ENCODE assay signal across 8 cellular contexts in the genomic region with DNA sequence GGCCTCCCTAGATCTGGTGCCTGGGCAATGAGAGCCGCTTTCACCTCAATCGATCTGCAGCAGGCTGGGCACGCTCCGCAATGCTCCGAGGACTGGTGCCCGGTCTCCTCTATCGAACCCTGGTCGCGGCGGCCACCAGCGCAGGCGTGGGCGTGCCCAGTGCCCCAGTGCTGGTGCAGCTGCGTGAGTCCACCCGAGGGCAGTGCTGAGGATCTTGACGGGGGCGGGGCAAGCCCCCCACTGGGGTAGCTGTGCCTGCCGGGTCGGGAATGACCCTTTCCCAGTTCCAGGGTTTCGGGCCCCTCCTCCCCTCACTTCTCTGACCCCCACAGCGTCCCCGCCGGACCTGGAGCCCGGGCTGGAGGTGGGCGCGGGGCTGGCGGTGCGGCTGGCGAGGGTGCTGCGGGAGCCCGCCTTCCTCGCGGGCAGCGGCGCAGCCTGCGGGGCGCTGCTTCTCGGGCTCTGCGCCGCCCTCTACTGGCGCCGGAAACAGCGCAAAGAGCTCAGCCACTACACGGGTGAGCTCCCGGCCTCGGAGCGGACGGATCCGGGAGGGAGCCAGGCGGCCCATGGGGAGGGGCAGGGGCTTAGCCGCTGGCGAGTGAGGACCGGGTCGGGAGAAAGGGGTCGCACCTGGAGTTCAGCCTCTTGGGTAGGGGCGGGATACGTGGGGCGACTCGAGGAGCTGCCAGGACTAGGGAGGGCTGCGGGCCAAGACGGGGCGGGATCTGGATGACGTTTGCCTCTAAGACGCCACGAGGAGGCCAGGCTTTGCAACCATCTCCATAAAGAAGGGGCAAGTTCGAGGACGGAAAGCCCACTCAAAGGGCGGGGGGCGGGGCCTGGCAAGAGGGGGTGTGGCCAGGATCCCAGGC. TPM values are rescaled to one million over a fixed set of nuclear protein-coding genes. Genes with fewer than 3 reads are reported as not detected.
A peak's percentile ranks its signal among the peaks of the same experiment; 100 is the strongest.
DNase-seq lines count a peak whose midpoint lies in the region; ATAC-seq and TF ChIP-seq lines count a peak whose summit lies in the region.

No MANE protein-coding gene starts in this region.

- H3K27ac ChIP-seq in HCT116 (ENCODE audit: low read depth, low read length) (peak overlapping the region; percentile 83), MM.1S (ENCODE audit: low read length) (no peak overlapping the region), right atrium auricular region (peak overlapping the region; percentile 75 to 82), psoas muscle (peak overlapping the region; percentile 71), urinary bladder (ENCODE audit: low read depth) (peak overlapping the region; percentile 78)

- H4K20me1 ChIP-seq in HCT116 (ENCODE audit: insufficient read depth), result no peaks in the 10 kb centered on the region
- H4K20me1 ChIP-seq in MM.1S (ENCODE audit: insufficient read depth, low read length), result no peaks in the 10 kb centered on the region

- no peaks in the 10 kb centered on the region for H3K36me3 ChIP-seq in HCT116 (ENCODE audit: control insufficient read depth in 1 of 2, insufficient read depth in 2 of 2, low read length in 2 of 2)
- no peaks in the 10 kb centered on the region for H3K36me3 ChIP-seq in MM.1S (replicated peaks; ENCODE audit: insufficient read depth, low read length)
- H3K36me3 ChIP-seq in right atrium auricular region, result no peaks in the 10 kb centered on the region
- no peaks in the 10 kb centered on the region for H3K36me3 ChIP-seq in psoas muscle (ENCODE audit: insufficient read depth in 1 of 2, low read depth in 1 of 2)
- no peaks in the 10 kb centered on the region for H3K36me3 ChIP-seq in urinary bladder (ENCODE audit: insufficient read depth)

- DNase-seq in GM04503 (ENCODE audit: low read depth) (peak; percentile 43), HCT116 (ENCODE audit: low read depth, low spot score) (peak; percentile 94), MM.1S (peak; percentile 81), T-helper 1 cell (peak; percentile 43 to 82 (median 64)), amniotic stem cell (lab: John Stamatoyannopoulos, UW) (peak; percentile 84), right atrium auricular region (ENCODE audit: low spot score) (peak; percentile 94), psoas muscle (peak; percentile 87 to 91)

- H3K79me2 ChIP-seq in HCT116 (ENCODE audit: insufficient read depth, low read length) (no peaks in the 10 kb centered on the region), MM.1S (ENCODE audit: low read length) (no peaks in the 10 kb centered on the region)

- peak overlapping the region; percentile 90 for H3K4me2 ChIP-seq in HCT116 (ENCODE audit: low read length)
- peak overlapping the region; percentile 78 for H3K4me2 ChIP-seq in MM.1S (ENCODE audit: low read depth, low read length)

- H3K4me1 ChIP-seq in HCT116 (ENCODE audit: control insufficient read depth in 1 of 2, insufficient read depth in 2 of 2, low read length in 2 of 2), result peaks cover 12 to 23% of the 10 kb centered on the region in 2 experiments
- no peaks in the 10 kb centered on the region for H3K4me1 ChIP-seq in MM.1S (ENCODE audit: low read length)
- H3K4me1 ChIP-seq in right atrium auricular region, result peaks cover 0 to 18% of the 10 kb centered on the region in 2 donors
- H3K4me1 ChIP-seq in psoas muscle, result no peaks in the 10 kb centered on the region
- no peaks in the 10 kb centered on the region for H3K4me1 ChIP-seq in urinary bladder (ENCODE audit: insufficient read depth)

- peak; percentile 34 for TF ChIP-seq RAD21 in HCT116 (IDR thresholded peaks at IDR 0.05; ENCODE audit: low read depth)

- TF ChIP-seq CTCF in HCT116 (IDR thresholded peaks at IDR 0.05 in 2 of 3, conservative IDR thresholded peaks at IDR 0.05 in 1 of 3; ENCODE audit: borderline replicate concordance in 1 of 3, insufficient read depth in 1 of 3, low read depth in 2 of 3, low read length in 2 of 3) (peak; percentile 58 to 67 (median 66)), MM.1S (IDR thresholded peaks at IDR 0.05; ENCODE audit: low read length) (peak; percentile 79), right atrium auricular region (IDR thresholded peaks at IDR 0.05) (peak; percentile 61 to 91), psoas muscle (IDR thresholded peaks at IDR 0.05) (peak; percentile 62)

- BruUV-seq in HCT116 (replicated peaks; lab: Mats Ljungman, UMichigan), result no TSS peak

- no peaks in the 10 kb centered on the region for H3K9me2 ChIP-seq in HCT116 (ENCODE audit: insufficient read depth)
- no peaks in the 10 kb centered on the region for H3K9me2 ChIP-seq in MM.1S (replicated peaks; ENCODE audit: insufficient read depth, low read length)

- TF ChIP-seq POLR2A in HCT116 (IDR thresholded peaks at IDR 0.05; ENCODE audit: borderline replicate concordance, extremely low read depth, insufficient read depth, insufficient read length), result peak; percentile 15

- ATAC-seq in HCT116 (peak; percentile 91), psoas muscle (peak; percentile 88 to 95 (median 90))

- H3K9me3 ChIP-seq in HCT116 (ENCODE audit: control insufficient read depth in 1 of 2, insufficient read depth in 1 of 2, low read depth in 1 of 2, low read length in 2 of 2) (no peaks in the 10 kb centered on the region), MM.1S (replicated peaks; ENCODE audit: insufficient read depth, low read length) (no peaks in the 10 kb centered on the region), right atrium auricular region (no peaks in the 10 kb centered on the region), psoas muscle (no peaks in the 10 kb centered on the region)

- H3K9ac ChIP-seq in HCT116 (ENCODE audit: low read length) (peak overlapping the region; percentile 71), MM.1S (ENCODE audit: low read length) (peak overlapping the region; percentile 59; the same call in 1 of the 2 replicates)

- RAD21 ChIA-PET in HCT116 (lab: Charles Lee; ENCODE audit: low non-redundant PET in 1 of 2, low total read pairs in 2 of 2, uncharacterized antibody in 2 of 2, unreplicated experiment in 2 of 2), result interaction anchor here in 1 of 2 experiments (1.0 kb wide), 1 partner anchor 78 kb away, joined by 5 read pairs; a partner anchor contains a TSS

- POLR2A ChIA-PET in HCT116 (lab: Charles Lee), result interaction anchor here (0.6 to 1.6 kb wide), 13 partner anchors 10 to 248 kb away, joined by 3 to 19 read pairs (median 3); a partner anchor contains a TSS

- H3K27me3 ChIP-seq in HCT116 (ENCODE audit: insufficient read depth, low read length) (0 out of 2 replicates have a peak, but pooled peaks cover 6% of the 10 kb centered on the region), MM.1S (replicated peaks; ENCODE audit: insufficient read depth, low read length) (peaks cover 33% of the 10 kb centered on the region), right atrium auricular region (peaks cover 0 to 3% of the 10 kb centered on the region in 2 donors), psoas muscle (ENCODE audit: insufficient read depth in 3 of 3, low read length in 2 of 3) (peaks cover 0 to 27% (median 4%) of the 10 kb centered on the region in 3 donors)

- H3K4me3 ChIP-seq in HCT116 (replicated peaks in 1 of 2; ENCODE audit: low read depth in 1 of 2, low read length in 2 of 2) (peak overlapping the region; percentile 58 to 61), MM.1S (ENCODE audit: low read length) (peak overlapping the region; percentile 73), right atrium auricular region (peak overlapping the region; percentile 53 to 57), psoas muscle (peak overlapping the region; percentile 72), urinary bladder (ENCODE audit: low read depth, low read length) (peak overlapping the region; percentile 45)

- intact Hi-C loops in HCT116 (cut with micrococcal nuclease) (loop anchor here (2.0 kb wide), 2 partner anchors 79 to 553 kb away; a partner anchor contains a TSS), psoas muscle (cut with DNase I) (no loop called here)

- CTCF ChIA-PET in HCT116 (lab: Charles Lee), result interaction anchor here (0.6 to 1.9 kb wide), 32 partner anchors 9 to 557 kb away, joined by 3 to 15 read pairs (median 4); a partner anchor contains a TSS

- H2AFZ ChIP-seq in HCT116 (ENCODE audit: low read depth, low read length, poor library complexity, severe bottlenecking), result no peak overlapping the region
- peak overlapping the region; percentile 77 for H2AFZ ChIP-seq in MM.1S (ENCODE audit: low read length)

- no peaks in the 10 kb centered on the region for H3F3A ChIP-seq in MM.1S (ENCODE audit: insufficient read depth, low read length)

- WGBS in psoas muscle, 3 donors, result 1 to 2% (median 2%) methylated on average over 46 to 69 of the region's 69 CpGs
- under 1% methylated on average over 69 of the region's 69 CpGs for WGBS in urinary bladder

TF ChIP-seq in HCT116, 20 proteins besides CTCF, POLR2A, EP300 and RAD21 (continues in another document):
- peak; percentile 40; the same call in 1 of the 2 replicates for TF ChIP-seq SP1 (IDR thresholded peaks at IDR 0.05; ENCODE audit: low read depth)
- TF ChIP-seq ZNF274 (IDR thresholded peaks at IDR 0.05; ENCODE audit: low read depth, low read length), result no peak
- TF ChIP-seq, protein P1, sequence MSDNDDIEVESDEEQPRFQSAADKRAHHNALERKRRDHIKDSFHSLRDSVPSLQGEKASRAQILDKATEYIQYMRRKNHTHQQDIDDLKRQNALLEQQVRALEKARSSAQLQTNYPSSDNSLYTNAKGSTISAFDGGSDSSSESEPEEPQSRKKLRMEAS (IDR thresholded peaks at IDR 0.05), result peak; percentile 82
- TF ChIP-seq EGR1 (IDR thresholded peaks at IDR 0.05; ENCODE audit: low read depth), result peak; percentile 96
- TF ChIP-seq EZH2 (IDR thresholded peaks at IDR 0.05), result no peak
- TF ChIP-seq CBX3 (IDR thresholded peaks at IDR 0.05; ENCODE audit: low read depth), result no peak; the same call in 1 of the 2 replicates

RNA-seq across cellular contexts. Expression of a gene that starts 10.9 kb away (rescaled TPM):
- total RNA-seq in HCT116 (2021; ENCODE audit: unreplicated experiment) (30.7 TPM), right atrium auricular region (10 to 100 TPM in 1 of 2 donors, 1 to 10 TPM in 1; 6.4 to 10.1 TPM), psoas muscle (1 to 10 TPM; 1.7 to 3.2 (median 2.3) TPM), urinary bladder (18.0 TPM)
- polyA plus RNA-seq in HCT116 (2012), result 51.1 and 52.9 TPM in 2 replicates
- polyA plus RNA-seq in psoas muscle (1 to 10 TPM; 2.9 to 3.6 (median 3.3) TPM), urinary bladder (18.1 TPM)

RNA-seq across cellular contexts. Expression of a gene that starts 21.5 kb away (rescaled TPM):
- not detected for total RNA-seq in HCT116 (2021; ENCODE audit: unreplicated experiment)
- polyA plus RNA-seq in HCT116 (2012), result 0.34 and 1.2 TPM in 2 replicates
- 10 to 100 TPM; 16.2 to 21.6 TPM for total RNA-seq in right atrium auricular region
- 10 to 100 TPM; 14.9 to 17.5 (median 16.1) TPM for total RNA-seq in psoas muscle
- polyA plus RNA-seq in psoas muscle, result 10 to 100 TPM in 1 of 3 donors, 1 to 10 TPM in 2; 5.4 to 10.2 (median 8.4) TPM
- total RNA-seq in urinary bladder, result 19.7 TPM
- polyA plus RNA-seq in urinary bladder, result 13.5 TPM

RNA-seq across cellular contexts. Expression of a gene that starts 42.9 kb away (rescaled TPM):
- total RNA-seq in HCT116 (2021; ENCODE audit: unreplicated experiment) (not detected), right atrium auricular region (not detected), psoas muscle (not detected), urinary bladder (not detected)
- not detected in 2 replicates for polyA plus RNA-seq in HCT116 (2012)
- polyA plus RNA-seq in psoas muscle (under 1 TPM in 2 of 3 donors, not detected in 1; 0.01 to 0.04 TPM), urinary bladder (not detected)

RNA-seq across cellular contexts. Expression of a gene that starts 59.7 kb away (rescaled TPM):
- not detected for total RNA-seq in HCT116 (2021; ENCODE audit: unreplicated experiment)
- not detected in 2 replicates for polyA plus RNA-seq in HCT116 (2012)
- total RNA-seq in right atrium auricular region, result under 1 TPM in 1 of 2 donors, not detected in 1; 0.83 TPM
- total RNA-seq in psoas muscle, result under 1 TPM in 2 of 4 donors, not detected in 2; 0.06 to 0.07 TPM
- polyA plus RNA-seq in psoas muscle, result under 1 TPM; 0.05 to 0.25 (median 0.08) TPM
- not detected for total RNA-seq in urinary bladder
- polyA plus RNA-seq in urinary bladder, result 0.49 TPM

Comparison
In these comparisons a context has a peak if more than half of its experiments do, and no peak if none do; other contexts are left out.
1. DNase-seq: peak in every context shown above with its lines; median percentile 94 in HCT116; 94 in right atrium auricular region; 89 in psoas muscle; 84 in amniotic stem cell; 81 in MM.1S; 64 in T-helper 1 cell; 43 in GM04503.
2. RNA of a gene that starts 21.5 kb away (total RNA-seq): 16.2 to 21.6 TPM in right atrium auricular region, 19.7 TPM in urinary bladder (single experiment) and 14.9 to 17.5 TPM in psoas muscle; not detected in HCT116 (single experiment); every median in the first group is over 10 times any median in the second.
3. Peak in every context shown above with its lines, with median percentiles within 50 percentile points of each other: H3K4me3 ChIP-seq and CTCF ChIP-seq.